ENCODE assay signal across 8 cellular contexts in the genomic region with DNA sequence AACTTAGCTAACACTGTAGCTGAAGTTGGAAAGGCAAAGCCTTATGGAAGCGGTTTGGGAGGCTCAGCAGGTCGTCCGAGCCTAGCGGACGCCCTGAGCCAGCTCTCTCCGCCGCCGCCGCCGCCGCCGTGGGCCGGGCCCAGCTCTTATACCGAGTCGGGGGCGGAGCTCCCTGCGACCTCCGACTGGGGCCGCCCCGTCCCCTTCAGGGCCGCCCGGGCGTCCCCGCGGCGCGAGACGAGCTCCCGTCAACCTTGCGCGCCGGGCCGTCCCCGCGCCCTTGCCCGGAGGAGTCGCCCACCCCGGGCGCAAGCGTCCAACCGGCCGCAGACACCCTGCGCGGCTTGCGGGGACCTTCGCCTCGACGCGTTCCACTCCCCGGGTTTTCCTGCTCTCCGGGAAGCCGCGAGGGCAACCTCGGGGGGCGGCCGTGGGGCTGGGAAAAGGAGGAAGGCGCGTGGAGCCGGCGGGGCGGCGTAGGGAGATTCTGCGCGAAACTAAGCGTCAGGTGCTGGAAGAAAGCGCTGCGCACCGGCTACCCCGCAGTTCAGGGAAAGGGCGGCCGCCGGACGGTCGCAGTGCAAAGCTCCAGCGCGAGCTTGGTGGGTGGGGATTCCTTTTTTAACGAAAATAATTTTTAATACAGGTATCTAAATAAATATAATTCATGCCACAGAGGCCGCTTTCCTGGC. TPM values are rescaled to one million over a fixed set of nuclear protein-coding genes. Genes with fewer than 3 reads are reported as not detected.
DNase-seq lines count a peak whose midpoint lies in the region; ATAC-seq and TF ChIP-seq lines count a peak whose summit lies in the region.

A gene with protein sequence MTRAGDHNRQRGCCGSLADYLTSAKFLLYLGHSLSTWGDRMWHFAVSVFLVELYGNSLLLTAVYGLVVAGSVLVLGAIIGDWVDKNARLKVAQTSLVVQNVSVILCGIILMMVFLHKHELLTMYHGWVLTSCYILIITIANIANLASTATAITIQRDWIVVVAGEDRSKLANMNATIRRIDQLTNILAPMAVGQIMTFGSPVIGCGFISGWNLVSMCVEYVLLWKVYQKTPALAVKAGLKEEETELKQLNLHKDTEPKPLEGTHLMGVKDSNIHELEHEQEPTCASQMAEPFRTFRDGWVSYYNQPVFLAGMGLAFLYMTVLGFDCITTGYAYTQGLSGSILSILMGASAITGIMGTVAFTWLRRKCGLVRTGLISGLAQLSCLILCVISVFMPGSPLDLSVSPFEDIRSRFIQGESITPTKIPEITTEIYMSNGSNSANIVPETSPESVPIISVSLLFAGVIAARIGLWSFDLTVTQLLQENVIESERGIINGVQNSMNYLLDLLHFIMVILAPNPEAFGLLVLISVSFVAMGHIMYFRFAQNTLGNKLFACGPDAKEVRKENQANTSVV (minus strand): TSS at position 125 of the 692 bp plus-strand sequence. CDS start 326 bp downstream, outside the sequence.

- peak within 1 kb of the TSS; percentile 85 for H3K4me3 Mint-ChIP-seq in glutamatergic neuron (ENCODE audit: unreplicated experiment)

- no peaks in the 10 kb centered on the region for H3K9me3 Mint-ChIP-seq in glutamatergic neuron (ENCODE audit: unreplicated experiment)

- peaks cover 4% of the 10 kb centered on the region for H3K4me1 ChIP-seq in ACC112 (ENCODE audit: control insufficient read depth, insufficient read depth, low read length, unreplicated experiment)
- H3K4me1 ChIP-seq in SJSA1 (replicated peaks), result peaks cover 9% of the 10 kb centered on the region; the same call in 1 of the 2 replicates
- peaks cover 30 to 39% of the 10 kb centered on the region in 2 donors for H3K4me1 ChIP-seq in thyroid gland

- TF ChIP-seq POLR2A in thyroid gland (IDR thresholded peaks at IDR 0.05), result peak; percentile 58 to 98

- peak within 1 kb of the TSS; percentile 80 for H3K4me3 ChIP-seq in ACC112 (ENCODE audit: low read depth, low read length)
- H3K4me3 ChIP-seq in HL-60 (replicated peaks; ENCODE audit: insufficient read depth, low read length), result peak within 1 kb of the TSS; percentile 44
- peak within 1 kb of the TSS; percentile 40 for H3K4me3 ChIP-seq in SJSA1
- peak within 1 kb of the TSS; percentile 37 to 79 (median 72) for H3K4me3 ChIP-seq in thyroid gland (replicated peaks in 1 of 3)

- intact Hi-C loops in thyroid gland (cut with DNase I), result loop anchor here (10.0 kb wide), 1 partner anchor 54 kb away; no protein-coding TSS in a partner anchor

- H3K4me1 Mint-ChIP-seq in glutamatergic neuron (ENCODE audit: low read depth, unreplicated experiment), result peaks cover 7% of the 10 kb centered on the region

- H3K27ac ChIP-seq in ACC112 (ENCODE audit: low read depth, low read length) (no peak within 1 kb of the TSS), HL-60 (replicated peaks) (peak within 1 kb of the TSS; percentile 51), SJSA1 (no peak within 1 kb of the TSS), thyroid gland (peak within 1 kb of the TSS; percentile 85 to 96 (median 92))

- H3K27me3 Mint-ChIP-seq in glutamatergic neuron (ENCODE audit: unreplicated experiment), result peaks cover 12% of the 10 kb centered on the region

- 1 to 2% methylated on average over 23 to 31 of the region's 78 CpGs for WGBS in thyroid gland, 2 donors

- no peak within 1 kb of the TSS for H3K27ac Mint-ChIP-seq in glutamatergic neuron (ENCODE audit: unreplicated experiment)

- H3K79me2 ChIP-seq in ACC112 (ENCODE audit: control insufficient read depth, insufficient read depth, low read length, unreplicated experiment), result no peaks in the 10 kb centered on the region

- no peaks in the 10 kb centered on the region for H3K36me3 Mint-ChIP-seq in glutamatergic neuron (ENCODE audit: unreplicated experiment)

- H2AFZ ChIP-seq in ACC112 (ENCODE audit: low read length, unreplicated experiment), result peak within 1 kb of the TSS; percentile 84

- no peaks in the 10 kb centered on the region for H3K9me3 ChIP-seq in SJSA1 (replicated peaks)
- H3K9me3 ChIP-seq in thyroid gland, result no peaks in the 10 kb centered on the region

- TF ChIP-seq CTCF in HL-60 (IDR thresholded peaks at IDR 0.05; ENCODE audit: insufficient read depth, low read length), result no peak
- no peak for TF ChIP-seq CTCF in glutamatergic neuron (IDR thresholded peaks at IDR 0.05; ENCODE audit: partially characterized antibody, unreplicated experiment)
- TF ChIP-seq CTCF in thyroid gland (IDR thresholded peaks at IDR 0.05), result peak in 1 of 6 experiments; percentile 1

- H3K36me3 ChIP-seq in ACC112 (ENCODE audit: insufficient read depth, low read length) (no peaks in the 10 kb centered on the region), SJSA1 (no peaks in the 10 kb centered on the region), thyroid gland (no peaks in the 10 kb centered on the region)

- ATAC-seq in GM19023 (IDR thresholded peaks at IDR 0.05; ENCODE audit: unreplicated experiment), result peak; percentile 67

- H3K27me3 ChIP-seq in ACC112 (ENCODE audit: insufficient read depth, low read length) (peaks cover 11% of the 10 kb centered on the region; the same call in 1 of the 2 replicates), HL-60 (ENCODE audit: insufficient read depth, poor library complexity, severe bottlenecking) (peaks cover 2% of the 10 kb centered on the region), SJSA1 (replicated peaks) (peaks cover 61% of the 10 kb centered on the region), thyroid gland (no peaks in the 10 kb centered on the region)

- DNase-seq in HL-60 (ENCODE audit: low read depth in 1 of 2, low spot score in 1 of 2) (peak; percentile 18 to 29), SJSA1 (ENCODE audit: low read depth in 1 of 2, low spot score in 2 of 2) (peak; percentile 45 to 54), glutamatergic neuron (peak; percentile 76), occipital lobe (lab: John Stamatoyannopoulos, UW) (no peak), thyroid gland (peak; percentile 89 to 90)
- DNase-seq in activated naive CD4-positive, alpha-beta T cell treated with anti-CD3 and anti-CD28 coated beads, Interleukin-2, amount 50 U/mL, for 16 hours, result peak; percentile 80

RNA-seq across cellular contexts. Expression of the gene that starts here (rescaled TPM):
- total RNA-seq in SJSA1 (2014; rRNA removed; shearing (Covaris generic)), result 0.87 TPM in 1 of 2 replicates, not detected in the other
- total RNA-seq in glutamatergic neuron (ENCODE audit: unreplicated experiment) (0.56 TPM), occipital lobe (43.0 TPM), thyroid gland (100 to 1,000 TPM; 115 to 285 (median 133) TPM)

Comparison
In these comparisons a context has a peak if more than half of its experiments do, and no peak if none do; other contexts are left out.
1. RNA of the gene that starts here (total RNA-seq): 115 to 285 TPM in thyroid gland and 43.0 TPM in occipital lobe (single experiment); 0.87 TPM in SJSA1 and 0.56 TPM in glutamatergic neuron (single experiment); every median in the first group is over 10 times any median in the second.
2. Peak in DNase-seq and H3K4me3 ChIP-seq in SJSA1; RNA of the gene not detected or under 1 TPM.
3. Peak in DNase-seq in glutamatergic neuron; RNA of the gene not detected or under 1 TPM.
4. H3K27ac ChIP-seq: peak in HL-60 (single experiment) and thyroid gland (3 of 3); none in ACC112 (single experiment) and SJSA1 (single experiment).
5. Peak in every context shown above with its lines, with median percentiles within 50 percentile points of each other: H3K4me3 ChIP-seq.